In genomic region chr14:77303417-77304156, GRCh38 we compare ENCODE assay signal across 1 cellular context.
TF ChIP-seq lines count a peak whose summit lies in the region.

No MANE protein-coding gene starts in this region.

TF ChIP-seq in HepG2, 621 proteins besides CTCF, POLR2A, EP300 and RAD21 (continued from another document):
- TF ChIP-seq FOXP4 (CRISPR knock-in tag; IDR thresholded peaks at IDR 0.05): peak; percentile 55
- peak; percentile 76; the same call in 1 of the 2 replicates for TF ChIP-seq ATF3 (CRISPR knock-in tag; IDR thresholded peaks at IDR 0.05)
- peak; percentile 50; the same call in 1 of the 2 replicates for TF ChIP-seq RARA (CRISPR knock-in tag; IDR thresholded peaks at IDR 0.05)
- TF ChIP-seq ZBTB44 (CRISPR knock-in tag; IDR thresholded peaks at IDR 0.05): no peak
- no peak for TF ChIP-seq LCORL (IDR thresholded peaks at IDR 0.05)
- TF ChIP-seq LCORL (CRISPR knock-in tag; IDR thresholded peaks at IDR 0.05): 0 out of 2 replicates have a peak, but pooled peaks have one; percentile 11
- TF ChIP-seq CREB1 (IDR thresholded peaks at IDR 0.05): peak; percentile 57; the same call in 1 of the 2 replicates
- no peak for TF ChIP-seq CREB1 (CRISPR knock-in tag; IDR thresholded peaks at IDR 0.05)
- TF ChIP-seq ZNF580 (CRISPR knock-in tag; IDR thresholded peaks at IDR 0.05; ENCODE audit: borderline replicate concordance, low read depth): 0 out of 2 replicates have a peak, but pooled peaks have one; percentile 10
- TF ChIP-seq FOXA1 (IDR thresholded peaks at IDR 0.05): no peak
- TF ChIP-seq FOXA1 (CRISPR knock-in tag; IDR thresholded peaks at IDR 0.05): peak; percentile 61
- 0 out of 2 replicates have a peak, but pooled peaks have one; percentile 30 for TF ChIP-seq BCL6 (CRISPR knock-in tag; IDR thresholded peaks at IDR 0.05)
- peak; percentile 29; the same call in 1 of the 2 replicates for TF ChIP-seq USF2 (IDR thresholded peaks at IDR 0.05; ENCODE audit: low read depth, low read length)
- TF ChIP-seq USF2 (CRISPR knock-in tag; IDR thresholded peaks at IDR 0.05; ENCODE audit: borderline replicate concordance): peak; percentile 49; the same call in 1 of the 2 replicates
- TF ChIP-seq GTF3A (CRISPR knock-in tag; conservative IDR thresholded peaks at IDR 0.05): no peak
- peak; percentile 45; the same call in 1 of the 2 replicates for TF ChIP-seq HMG20A (CRISPR knock-in tag; IDR thresholded peaks at IDR 0.05; ENCODE audit: borderline replicate concordance)
- peak; percentile 86; the same call in 1 of the 2 replicates for TF ChIP-seq JUN (CRISPR knock-in tag; IDR thresholded peaks at IDR 0.05)
